ENCODE assay signal across 29 cellular contexts in the genomic region with DNA sequence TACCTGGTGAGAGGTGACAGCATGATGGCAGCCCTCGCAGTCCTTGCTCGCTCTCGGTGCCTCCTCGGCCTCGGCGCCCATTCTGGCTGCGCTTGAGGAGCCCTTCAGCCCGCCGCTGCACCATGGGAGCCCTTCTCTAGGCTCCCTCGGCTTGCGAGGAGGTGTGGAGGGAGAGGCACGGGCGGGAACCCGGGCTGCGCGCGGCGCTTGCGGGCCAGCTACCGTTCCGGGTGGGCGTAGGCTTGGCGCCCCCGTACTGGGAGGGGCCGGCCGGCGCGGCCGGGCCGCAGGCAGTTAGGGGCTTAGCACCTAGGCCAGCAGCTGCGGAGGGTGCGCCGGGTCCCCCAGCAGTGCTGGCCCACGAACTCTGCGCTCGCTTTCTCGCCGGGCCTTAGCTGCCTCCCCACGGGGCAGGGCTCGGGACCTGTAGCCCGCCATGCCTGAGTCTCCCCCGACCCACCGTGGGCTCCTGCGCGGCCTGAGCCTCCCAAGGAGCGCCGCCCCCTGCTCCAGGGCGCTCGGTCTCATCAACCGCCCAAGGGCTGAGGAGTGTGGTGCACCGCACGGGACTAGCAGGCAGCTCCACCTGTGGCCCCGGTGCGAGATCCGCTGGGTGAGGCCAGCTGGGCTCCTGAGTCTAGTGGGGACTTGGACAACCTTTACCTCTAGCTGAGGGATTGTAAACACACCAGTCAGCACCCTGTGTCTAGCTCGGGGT.
"Had no signal": no experiment of that assay in that cellular context is flagged by ENCODE, and none has a peak within 500 bp of the region (broad histone marks: within the 10 kb centered on the region; RNA-seq: fewer than 3 reads in every experiment).

No MANE protein-coding gene starts in this region.

- H3K27me3 Mint-ChIP-seq: activated CD4-positive, alpha-beta memory T cell treated with anti-CD3 and anti-CD28 coated beads for 36 hours; activated CD4-positive, alpha-beta T cell treated with anti-CD3 and anti-CD28 coated beads for 36 hours; activated CD4-positive, alpha-beta T cell treated with anti-CD3 and anti-CD28 coated beads, Interleukin-2, amount 10 ng/mL, durations not matched to agents 24 days and 14 days; activated CD8-positive, alpha-beta memory T cell treated with anti-CD3 and anti-CD28 coated beads, Interleukin-2, amount 10 ng/mL, durations not matched to agents 7 days and 5 days; activated naive CD4-positive, alpha-beta T cell treated with anti-CD3 and anti-CD28 coated beads, Interleukin-2, amount 10 ng/mL, durations not matched to agents 7 days and 5 days; activated naive CD8-positive, alpha-beta T cell treated with anti-CD3 and anti-CD28 coated beads, Interleukin-2, amount 10 ng/mL, durations not matched to agents 7 days and 5 days; T-helper 17 cell had no signal

- H3K27ac Mint-ChIP-seq: activated CD4-positive, alpha-beta memory T cell treated with anti-CD3 and anti-CD28 coated beads for 36 hours; activated CD4-positive, alpha-beta T cell treated with anti-CD3 and anti-CD28 coated beads for 36 hours; activated CD4-positive, alpha-beta T cell treated with anti-CD3 and anti-CD28 coated beads, Interleukin-2, amount 10 ng/mL, durations not matched to agents 24 days and 14 days; activated CD8-positive, alpha-beta memory T cell treated with anti-CD3 and anti-CD28 coated beads, Interleukin-2, amount 10 ng/mL, durations not matched to agents 7 days and 5 days; activated CD8-positive, alpha-beta T cell treated with anti-CD3 and anti-CD28 coated beads, Interleukin-2, amount 10 ng/mL, durations not matched to agents 7 days and 5 days; activated naive CD4-positive, alpha-beta T cell treated with anti-CD3 and anti-CD28 coated beads, Interleukin-2, amount 10 ng/mL, durations not matched to agents 7 days and 5 days; activated naive CD4-positive, alpha-beta T cell treated with anti-CD3 and anti-CD28 coated beads, Interleukin-2, amount 50 U/mL, for 72 hours; activated naive CD8-positive, alpha-beta T cell treated with anti-CD3 and anti-CD28 coated beads, Interleukin-2, amount 10 ng/mL, durations not matched to agents 7 days and 5 days; activated T-helper 1 cell treated with anti-CD3 and anti-CD28 coated beads, Interleukin-12 subunit alpha, Interleukin-12 subunit beta, Interleukin-2, Interleukin-4 antibody, amounts not matched to agents 30 ng/mL and 10 ng/mL and 1 ng/mL, durations not matched to agents 14 hours and 24 hours and 36 hours; activated T-helper 2 cell treated with anti-CD3 and anti-CD28 coated beads, Interferon-gamma antibody, Interleukin-2, Interleukin-4, amounts not matched to agents 10 μg/mL and 5 μg/mL and 100 μg/mL, durations not matched to agents 14 hours and 24 hours and 36 hours; T-helper 17 cell; T-helper 2 cell treated with Interferon-gamma antibody and Interleukin-4, amounts not matched to agents 5 μg/mL and 100 μg/mL, for 36 hours had no signal

- H3K27me3 ChIP-seq: brain microvascular endothelial cell, colonic mucosa had no signal

- ATAC-seq: activated CD4-positive, alpha-beta T cell treated with anti-CD3 and anti-CD28 coated beads for 36 hours; activated CD8-positive, alpha-beta memory T cell treated with anti-CD3 and anti-CD28 coated beads, Interleukin-2, amount 10 ng/mL, durations not matched to agents 7 days and 5 days; activated CD8-positive, alpha-beta T cell treated with anti-CD3 and anti-CD28 coated beads, Interleukin-2, amount 10 ng/mL, durations not matched to agents 7 days and 5 days; activated naive CD4-positive, alpha-beta T cell treated with anti-CD3 and anti-CD28 coated beads, Interleukin-2, amount 50 U/mL, for 72 hours; esophagus mucosa; SK-N-SH treated with all-trans-retinoic acid at 6 μM for 48 hours; T-helper 17 cell had no signal

- H3K4me3 Mint-ChIP-seq: activated CD4-positive, alpha-beta memory T cell treated with anti-CD3 and anti-CD28 coated beads for 36 hours; activated CD4-positive, alpha-beta T cell treated with anti-CD3 and anti-CD28 coated beads for 36 hours; activated CD4-positive, alpha-beta T cell treated with anti-CD3 and anti-CD28 coated beads, Interleukin-2, amount 10 ng/mL, durations not matched to agents 24 days and 14 days; activated CD8-positive, alpha-beta memory T cell treated with anti-CD3 and anti-CD28 coated beads, Interleukin-2, amount 10 ng/mL, durations not matched to agents 7 days and 5 days; activated CD8-positive, alpha-beta T cell treated with anti-CD3 and anti-CD28 coated beads, Interleukin-2, amount 10 ng/mL, durations not matched to agents 7 days and 5 days; activated naive CD4-positive, alpha-beta T cell treated with anti-CD3 and anti-CD28 coated beads, Interleukin-2, amount 10 ng/mL, durations not matched to agents 7 days and 5 days; activated naive CD8-positive, alpha-beta T cell treated with anti-CD3 and anti-CD28 coated beads, Interleukin-2, amount 10 ng/mL, durations not matched to agents 7 days and 5 days; activated T-helper 1 cell treated with anti-CD3 and anti-CD28 coated beads, Interleukin-12 subunit alpha, Interleukin-12 subunit beta, Interleukin-2, Interleukin-4 antibody, amounts not matched to agents 30 ng/mL and 10 ng/mL and 1 ng/mL, durations not matched to agents 14 hours and 24 hours and 36 hours; T-helper 17 cell; T-helper 2 cell treated with Interferon-gamma antibody and Interleukin-4, amounts not matched to agents 5 μg/mL and 100 μg/mL, for 36 hours had no signal

- H3K4me1 Mint-ChIP-seq: activated CD4-positive, alpha-beta T cell treated with anti-CD3 and anti-CD28 coated beads for 36 hours; activated CD4-positive, alpha-beta T cell treated with anti-CD3 and anti-CD28 coated beads, Interleukin-2, amount 10 ng/mL, durations not matched to agents 24 days and 14 days; activated CD8-positive, alpha-beta memory T cell treated with anti-CD3 and anti-CD28 coated beads, Interleukin-2, amount 10 ng/mL, durations not matched to agents 7 days and 5 days; activated naive CD4-positive, alpha-beta T cell treated with anti-CD3 and anti-CD28 coated beads, Interleukin-2, amount 10 ng/mL, durations not matched to agents 7 days and 5 days; activated naive CD8-positive, alpha-beta T cell treated with anti-CD3 and anti-CD28 coated beads, Interleukin-2, amount 10 ng/mL, durations not matched to agents 7 days and 5 days; T-helper 17 cell had no signal

- H3K4me1 ChIP-seq: colonic mucosa had no signal

- H3K27ac ChIP-seq: brain microvascular endothelial cell, colonic mucosa had no signal

- DNase-seq: activated CD4-positive, alpha-beta memory T cell treated with anti-CD3 and anti-CD28 coated beads for 36 hours; activated CD4-positive, alpha-beta T cell treated with anti-CD3 and anti-CD28 coated beads for 36 hours; activated CD4-positive, alpha-beta T cell treated with anti-CD3 and anti-CD28 coated beads, Interleukin-2, amount 10 ng/mL, durations not matched to agents 24 days and 14 days; activated CD4-positive, CD25-positive, alpha-beta regulatory T cell; activated CD4-positive, CD25-positive, alpha-beta regulatory T cell treated with anti-CD3 and anti-CD28 coated beads, Interleukin-2, amount 50 U/mL, for 72 hours; activated CD8-positive, alpha-beta memory T cell treated with anti-CD3 and anti-CD28 coated beads, Interleukin-2, amount 10 ng/mL, durations not matched to agents 7 days and 5 days; activated CD8-positive, alpha-beta memory T cell treated with anti-CD3 and anti-CD28 coated beads, Interleukin-2, amount 50 U/mL, for 4 hours; activated CD8-positive, alpha-beta T cell treated with anti-CD3 and anti-CD28 coated beads, Interleukin-2, amount 10 ng/mL, durations not matched to agents 7 days and 5 days; activated gamma-delta T cell; activated naive CD4-positive, alpha-beta T cell; activated naive CD4-positive, alpha-beta T cell treated with anti-CD3 and anti-CD28 coated beads, Interleukin-2, amount 10 ng/mL, durations not matched to agents 7 days and 5 days; activated naive CD8-positive, alpha-beta T cell treated with anti-CD3 and anti-CD28 coated beads, Interleukin-2, amount 10 ng/mL, durations not matched to agents 7 days and 5 days; activated T-cell treated with anti-CD3 and anti-CD28 coated beads, Interleukin-2, amount 50 U/mL, for 1 hour; activated T-cell treated with anti-CD3 and anti-CD28 coated beads, Interleukin-2, amount 50 U/mL, for 48 hours; amniotic stem cell; anterior cingulate cortex; brain microvascular endothelial cell; caudate nucleus; colonic mucosa; effector CD8-positive, alpha-beta T cell; foreskin fibroblast; T-helper 17 cell; T1000 had no signal

- H3K4me3 ChIP-seq: colonic mucosa had no signal

- H3K36me3 Mint-ChIP-seq: activated CD4-positive, alpha-beta memory T cell treated with anti-CD3 and anti-CD28 coated beads for 36 hours; activated CD8-positive, alpha-beta memory T cell treated with anti-CD3 and anti-CD28 coated beads, Interleukin-2, amount 10 ng/mL, durations not matched to agents 7 days and 5 days; activated naive CD4-positive, alpha-beta T cell treated with anti-CD3 and anti-CD28 coated beads, Interleukin-2, amount 10 ng/mL, durations not matched to agents 7 days and 5 days; activated naive CD8-positive, alpha-beta T cell treated with anti-CD3 and anti-CD28 coated beads, Interleukin-2, amount 10 ng/mL, durations not matched to agents 7 days and 5 days had no signal

- H3K9me3 ChIP-seq: colonic mucosa had no signal

- H3K36me3 ChIP-seq: brain microvascular endothelial cell, colonic mucosa had no signal
